Comparison of ENCODE assay signal across 30 cellular contexts in the genomic region with DNA sequence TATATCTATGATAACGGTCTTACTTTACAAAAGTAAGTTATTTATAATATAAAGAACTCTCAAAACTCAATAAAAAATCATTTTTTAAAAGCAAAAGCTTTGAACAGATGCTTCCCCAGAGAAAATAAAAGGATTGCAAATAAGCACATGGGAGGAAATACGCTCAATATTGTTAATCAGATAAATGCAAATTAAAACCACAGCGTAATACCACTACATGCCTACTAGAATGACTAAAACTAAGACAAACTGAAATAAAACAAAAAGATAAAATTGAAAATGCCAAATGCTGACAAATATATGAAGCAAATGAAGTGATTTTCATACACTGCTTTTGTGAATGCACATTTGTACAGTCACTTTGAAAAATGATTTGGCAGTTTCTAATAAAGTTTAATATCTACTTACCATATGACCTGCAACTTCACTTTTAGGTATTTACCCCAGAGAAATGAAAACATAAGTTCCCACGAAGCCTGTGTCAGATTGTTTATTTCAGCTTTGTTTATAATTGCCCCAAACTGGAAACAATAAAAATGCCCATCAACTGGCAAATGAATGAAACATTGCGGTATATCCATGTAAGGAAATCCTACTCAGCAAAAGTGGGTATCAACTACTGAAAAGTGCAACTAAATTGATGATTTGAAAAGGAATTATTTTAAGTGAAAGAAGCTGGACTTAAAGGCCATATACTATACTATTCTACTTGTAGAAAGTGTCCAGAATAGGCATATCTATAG.
"Had no signal": no experiment of that assay in that cellular context is flagged by ENCODE, and none has a peak within 500 bp of the region (broad histone marks: within the 10 kb centered on the region; RNA-seq: fewer than 3 reads in every experiment).

No MANE protein-coding gene starts in this region.

- H3K27me3 ChIP-seq: body of pancreas, brain microvascular endothelial cell, breast epithelium had no signal

- ATAC-seq: activated CD4-positive, alpha-beta T cell treated with anti-CD3 and anti-CD28 coated beads for 36 hours; activated CD4-positive, CD25-positive, alpha-beta regulatory T cell treated with anti-CD3 and anti-CD28 coated beads, Interleukin-2, amount 50 U/mL, for 24 hours; activated CD8-positive, alpha-beta memory T cell treated with anti-CD3 and anti-CD28 coated beads, Interleukin-2, amount 10 ng/mL, durations not matched to agents 7 days and 5 days; activated CD8-positive, alpha-beta T cell treated with anti-CD3 and anti-CD28 coated beads, Interleukin-2, amount 10 ng/mL, durations not matched to agents 7 days and 5 days; activated naive CD8-positive, alpha-beta T cell treated with anti-CD3 and anti-CD28 coated beads, Interleukin-2, amount 50 U/mL, for 24 hours; body of pancreas; WTC11 had no signal

- DNase-seq: activated CD4-positive, alpha-beta memory T cell treated with anti-CD3 and anti-CD28 coated beads, Interleukin-2, amount 10 ng/mL, durations not matched to agents 7 days and 5 days; activated CD4-positive, alpha-beta T cell treated with anti-CD3 and anti-CD28 coated beads for 1 hour; activated CD4-positive, alpha-beta T cell treated with anti-CD3 and anti-CD28 coated beads for 36 hours; activated CD4-positive, alpha-beta T cell treated with anti-CD3 and anti-CD28 coated beads for 48 hours; activated CD4-positive, alpha-beta T cell treated with anti-CD3 and anti-CD28 coated beads, Interleukin-2, amount 10 ng/mL, durations not matched to agents 7 days and 5 days; activated CD4-positive, alpha-beta T cell treated with anti-CD3 and anti-CD28 coated beads, Interleukin-2, amount 50 U/mL, for 48 hours; activated CD4-positive, CD25-positive, alpha-beta regulatory T cell; activated CD8-positive, alpha-beta memory T cell treated with anti-CD3 and anti-CD28 coated beads for 24 hours; activated CD8-positive, alpha-beta memory T cell treated with anti-CD3 and anti-CD28 coated beads, Interleukin-2, amount 10 ng/mL, durations not matched to agents 7 days and 5 days; activated CD8-positive, alpha-beta memory T cell treated with anti-CD3 and anti-CD28 coated beads, Interleukin-2, amount 50 U/mL, for 48 hours; activated CD8-positive, alpha-beta T cell treated with anti-CD3 and anti-CD28 coated beads, Interleukin-2, amount 10 ng/mL, durations not matched to agents 7 days and 5 days; activated effector memory CD4-positive, alpha-beta T cell treated with Interleukin-2 at 50 U/mL for 16 hours; activated gamma-delta T cell; activated naive CD4-positive, alpha-beta T cell treated with anti-CD3 and anti-CD28 coated beads, Interleukin-2, amount 10 ng/mL, durations not matched to agents 7 days and 5 days; activated naive CD4-positive, alpha-beta T cell treated with Interleukin-2 at 50 U/mL for 16 hours; activated naive CD8-positive, alpha-beta T cell treated with anti-CD3 and anti-CD28 coated beads, Interleukin-2, amount 10 ng/mL, durations not matched to agents 7 days and 5 days; activated naive CD8-positive, alpha-beta T cell treated with anti-CD3 and anti-CD28 coated beads, Interleukin-2, amount 50 U/mL, for 24 hours; activated T-cell treated with anti-CD3 and anti-CD28 coated beads, Interleukin-2, amount 50 U/mL, for 24 hours; activated T-cell treated with anti-CD3 and anti-CD28 coated beads, Interleukin-2, amount 50 U/mL, for 48 hours; amygdala; aorta; body of pancreas; brain microvascular endothelial cell; central memory CD4-positive, alpha-beta T cell; T-helper 9 cell; WERI-Rb-1 had no signal

- H3K4me1 ChIP-seq: body of pancreas, breast epithelium had no signal

- H3K4me3 ChIP-seq: body of pancreas, breast epithelium, coronary artery had no signal

- H3K36me3 ChIP-seq: brain microvascular endothelial cell, breast epithelium, WERI-Rb-1 had no signal

- H3K9me3 ChIP-seq: body of pancreas had no signal

- H3K27ac ChIP-seq: body of pancreas, brain microvascular endothelial cell, breast epithelium, coronary artery, WERI-Rb-1 had no signal
